Comparison of ENCODE assay signal across 8 cellular contexts in the genomic region with DNA sequence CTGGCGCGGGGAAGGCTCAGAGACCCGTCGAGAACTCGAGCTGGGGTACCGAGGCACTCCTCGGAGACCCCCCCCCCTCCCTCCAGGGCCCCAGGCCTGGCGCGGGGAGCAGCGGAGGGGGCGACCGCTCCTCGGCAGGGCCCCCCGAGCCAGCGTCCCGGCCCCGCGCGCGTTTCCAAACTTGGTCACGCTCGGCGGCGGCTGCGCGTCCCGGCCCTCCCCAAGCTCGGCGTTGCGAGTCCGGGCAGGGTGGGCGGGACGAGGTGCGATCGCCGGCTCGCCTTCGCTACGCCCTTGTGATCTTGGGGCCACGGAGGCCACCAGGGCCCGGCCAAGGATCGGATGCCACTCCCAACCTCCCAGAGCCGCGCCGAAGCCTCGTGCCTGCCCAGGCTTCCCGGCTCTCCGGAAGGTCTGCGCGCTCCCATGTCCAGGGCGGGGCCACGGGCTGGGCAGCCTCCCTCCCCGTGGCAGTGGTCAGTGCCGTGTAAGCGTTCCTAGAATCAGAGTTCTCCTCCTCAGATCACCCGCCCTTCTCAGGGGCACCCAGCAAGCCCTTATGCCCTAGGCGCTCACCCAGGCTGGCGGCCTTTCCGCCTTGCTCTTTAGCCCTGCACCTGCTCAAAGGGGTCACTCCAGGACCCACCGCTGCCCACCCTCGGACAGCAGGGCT. TPM values are rescaled to one million over a fixed set of nuclear protein-coding genes. Genes with fewer than 3 reads are reported as not detected.
DNase-seq lines count a peak whose midpoint lies in the region; ATAC-seq and TF ChIP-seq lines count a peak whose summit lies in the region.

No MANE protein-coding gene starts in this region.

- H2AFZ ChIP-seq in Karpas-422 (ENCODE audit: low read length) = no peak overlapping the region

- CTCF ChIA-PET in Caco-2 (lab: Charles Lee) = interaction anchor here (0.5 to 3.1 kb wide), 16 partner anchors 11 to 251 kb away, joined by 3 to 23 read pairs (median 4); a partner anchor contains a TSS
- CTCF ChIA-PET in Panc1 (lab: Charles Lee) = interaction anchor here (0.7 to 2.5 kb wide), 5 partner anchors 14 to 328 kb away, joined by 3 to 9 read pairs (median 4); no protein-coding TSS in a partner anchor

- H3K27ac ChIP-seq in Panc1 (ENCODE audit: low read length) (peak overlapping the region; percentile 89), Karpas-422 (ENCODE audit: low read length) (no peak overlapping the region)

- DNase-seq in Caco-2 (peak; percentile 62 to 69), Panc1 (ENCODE audit: low read depth, low spot score) (no peak), fibroblast of pulmonary artery (ENCODE audit: low read depth) (no peak), NCI-H82 treated with DMSO at 0.1 percent for 48 hours (lab: John Stamatoyannopoulos, UW; ENCODE audit: unreplicated experiment) (no peak), Karpas-422 (no peak), NCI-H2107 (lab: John Stamatoyannopoulos, UW) (no peak)

- peaks cover 33% of the 10 kb centered on the region for H3K36me3 Mint-ChIP-seq in Caco-2 (ENCODE audit: insufficient read depth, unreplicated experiment)
- H3K36me3 Mint-ChIP-seq in nephron (ENCODE audit: low read depth) = peaks cover 18% of the 10 kb centered on the region

- no peak for TF ChIP-seq CTCF in Caco-2 (IDR thresholded peaks at IDR 0.05; ENCODE audit: insufficient read depth in 1 of 2, low read depth in 1 of 2, low read length in 1 of 2, severe bottlenecking in 1 of 2, unreplicated experiment in 1 of 2)
- no peak for TF ChIP-seq CTCF in Panc1 (IDR thresholded peaks at IDR 0.05)
- TF ChIP-seq CTCF in fibroblast of pulmonary artery (IDR thresholded peaks at IDR 0.05; ENCODE audit: low read length, missing control alignments) = no peak
- no peak for TF ChIP-seq CTCF in nephron (IDR thresholded peaks at IDR 0.05; ENCODE audit: unreplicated experiment in 3 of 3)

- H3K27ac Mint-ChIP-seq in Caco-2 (ENCODE audit: unreplicated experiment) (peak overlapping the region; percentile 84), nephron (peak overlapping the region; percentile 60 to 91 (median 86))

- no peaks in the 10 kb centered on the region for H3K79me2 ChIP-seq in Karpas-422 (ENCODE audit: low read length)

- H3K27me3 ChIP-seq in Caco-2 (replicated peaks; ENCODE audit: control insufficient read depth, insufficient read depth, low read length) (no peaks in the 10 kb centered on the region), Panc1 (ENCODE audit: control insufficient read depth, insufficient read depth, low read length) (no peaks in the 10 kb centered on the region), Karpas-422 (ENCODE audit: low read length) (no peaks in the 10 kb centered on the region)

- no peak overlapping the region for H3K9ac ChIP-seq in Karpas-422 (ENCODE audit: low read length)

- BruUV-seq in Caco-2 (replicated peaks; lab: Mats Ljungman, UMichigan) (no TSS peak), Panc1 (replicated peaks; lab: Mats Ljungman, UMichigan) (no TSS peak)

- no peaks in the 10 kb centered on the region for H4K20me1 ChIP-seq in Karpas-422 (ENCODE audit: insufficient read depth, low read depth, low read length)

- H3K4me1 Mint-ChIP-seq in Caco-2 (ENCODE audit: low read depth, unreplicated experiment) (peaks cover 29% of the 10 kb centered on the region), nephron (peaks cover 40% of the 10 kb centered on the region)

- intact Hi-C loops in Caco-2 (cut with micrococcal nuclease; ENCODE audit: unreplicated experiment) (loop anchor here (2.0 kb wide), 2 partner anchors 17 to 41 kb away; no protein-coding TSS in a partner anchor), Panc1 (cut with micrococcal nuclease; ENCODE audit: unreplicated experiment) (no loop called here)

- peak overlapping the region; percentile 38 for H3K4me3 ChIP-seq in Caco-2 (ENCODE audit: low read depth, low read length)
- peak overlapping the region; percentile 37 to 56 for H3K4me3 ChIP-seq in Panc1 (ENCODE audit: low read depth in 2 of 2, low read length in 2 of 2)
- H3K4me3 ChIP-seq in fibroblast of pulmonary artery (replicated peaks; ENCODE audit: low read depth, low read length) = peak overlapping the region; percentile 40
- H3K4me3 ChIP-seq in Karpas-422 (ENCODE audit: low read length) = no peak overlapping the region

- POLR2A ChIA-PET in Caco-2 (lab: Charles Lee) (interaction anchor here (0.6 to 2.5 kb wide), 8 partner anchors 10 to 177 kb away, joined by 3 to 11 read pairs (median 3); a partner anchor contains a TSS), Panc1 (lab: Charles Lee) (interaction anchor here (0.5 to 0.6 kb wide), 2 partner anchors 61 to 132 kb away, joined by 3 to 4 read pairs; no protein-coding TSS in a partner anchor)

- no peaks in the 10 kb centered on the region for H3K36me3 ChIP-seq in Caco-2 (ENCODE audit: control insufficient read depth, insufficient read depth, low read length)
- no peaks in the 10 kb centered on the region for H3K36me3 ChIP-seq in Panc1 (ENCODE audit: control insufficient read depth, insufficient read depth, low read length)
- H3K36me3 ChIP-seq in Karpas-422 (ENCODE audit: insufficient read depth, low read length) = no peaks in the 10 kb centered on the region

- H3K9me2 ChIP-seq in Karpas-422 (replicated peaks; ENCODE audit: insufficient read depth, low read length) = no peaks in the 10 kb centered on the region

- peak overlapping the region; percentile 95 for H3K4me3 Mint-ChIP-seq in Caco-2 (ENCODE audit: unreplicated experiment)
- peak overlapping the region; percentile 82 to 90 (median 88) for H3K4me3 Mint-ChIP-seq in nephron

- no peak overlapping the region for H3K4me2 ChIP-seq in Karpas-422 (ENCODE audit: low read depth, low read length, poor library complexity, severe bottlenecking)

- H3K9me3 ChIP-seq in Caco-2 (no peaks in the 10 kb centered on the region), Panc1 (ENCODE audit: control insufficient read depth, insufficient read depth, low read depth, low read length) (no peaks in the 10 kb centered on the region), Karpas-422 (ENCODE audit: low read length) (no peaks in the 10 kb centered on the region)

- H3K27me3 Mint-ChIP-seq in Caco-2 (ENCODE audit: insufficient read depth, unreplicated experiment) (no peaks in the 10 kb centered on the region), nephron (ENCODE audit: low read depth) (peaks cover 9% of the 10 kb centered on the region)

- no peaks in the 10 kb centered on the region for H3K9me3 Mint-ChIP-seq in Caco-2 (ENCODE audit: unreplicated experiment)
- H3K9me3 Mint-ChIP-seq in nephron = no peaks in the 10 kb centered on the region

- in situ Hi-C loops in Panc1 (cut with HindIII; ENCODE audit: low pct_unique_long_range_greater_than_20kb, low sequenced_read_pairs) = no loop called here

- H3K4me1 ChIP-seq in Caco-2 (peaks cover 20% of the 10 kb centered on the region), Panc1 (ENCODE audit: control insufficient read depth, insufficient read depth, low read length) (peaks cover 56% of the 10 kb centered on the region), Karpas-422 (ENCODE audit: low read length) (no peaks in the 10 kb centered on the region)

- ATAC-seq in Panc1 = peak; percentile 80
- no peak for ATAC-seq in HG03469 (IDR thresholded peaks at IDR 0.05; ENCODE audit: unreplicated experiment)

RNA-seq across cellular contexts. Expression of a gene that starts 12.0 kb away (rescaled TPM):
- 72.9 and 75.1 TPM in 2 replicates for total RNA-seq in Caco-2 (2022)
- 85.4 TPM for total RNA-seq in Panc1 (2021; ENCODE audit: unreplicated experiment)
- 76.8 TPM for polyA plus RNA-seq in Panc1 (2012; ENCODE audit: insufficient read length)
- total RNA-seq in Karpas-422 (2014; rRNA removed; shearing (Covaris generic); ENCODE audit: low replicate concordance) = 35.1 and 61.3 TPM in 2 replicates

Comparison
In these comparisons a context has a peak if more than half of its experiments do, and no peak if none do; other contexts are left out.
1. DNase-seq: peak in Caco-2 (2 of 2); none in Panc1 (single experiment), fibroblast of pulmonary artery (single experiment), NCI-H82 treated with DMSO at 0.1 percent for 48 hours (single experiment), Karpas-422 (single experiment) and NCI-H2107 (single experiment).